7 cellular contexts compared by ENCODE assay signal in genomic region chr6:86057293-86057980, GRCh38.
DNase-seq lines count a peak whose midpoint lies in the region; ATAC-seq and TF ChIP-seq lines count a peak whose summit lies in the region.
"Not testable (repeated sequence)": the region's sequence is repeated elsewhere in the genome, so short reads cannot be mapped to it uniquely, and the experiment has no call there.

No MANE protein-coding gene starts in this region.

- H3K27ac Mint-ChIP-seq in WTC11, result peak overlapping the region; percentile 64
- not testable (repeated sequence) for H3K27ac Mint-ChIP-seq in nephron progenitor cell

- POLR2A ChIA-PET in WTC11 (lab: Charles Lee), result not testable (repeated sequence)

- not testable (repeated sequence) for TF ChIP-seq CTCF in WTC11 (IDR thresholded peaks at IDR 0.05); nephron progenitor cell (IDR thresholded peaks at IDR 0.05)

- H3K4me1 Mint-ChIP-seq in WTC11, result peaks cover 19% of the 10 kb centered on the region
- not testable (repeated sequence) for H3K4me1 Mint-ChIP-seq in nephron progenitor cell

- H3K36me3 ChIP-seq in HUES48 (ENCODE audit: control insufficient read depth, insufficient read depth, low read length); iPS-18a (ENCODE audit: control insufficient read depth, low read depth, low read length): not testable (repeated sequence)

- H3K36me3 Mint-ChIP-seq in WTC11, result peaks cover 11% of the 10 kb centered on the region
- not testable (repeated sequence) for H3K36me3 Mint-ChIP-seq in nephron progenitor cell (ENCODE audit: low read depth)

- not testable (repeated sequence) for H3K27ac ChIP-seq in HUES48 (ENCODE audit: low read depth, low read length); iPS-18a (ENCODE audit: low read length)

- H3K4me3 ChIP-seq in HUES48 (ENCODE audit: low read depth, low read length), result peak overlapping the region; percentile 29
- peak overlapping the region; percentile 37 for H3K4me3 ChIP-seq in iPS-18a (ENCODE audit: low read length)

- DNase-seq in DMS53 treated with DMSO at 0.1 percent for 48 hours (lab: John Stamatoyannopoulos, UW; ENCODE audit: unreplicated experiment) (peak; percentile 52), NCI-H2171 (lab: John Stamatoyannopoulos, UW) (peak; percentile 25), NCI-H774 (lab: John Stamatoyannopoulos, UW) (peak; percentile 32), WTC11 (ENCODE audit: low spot score) (peak; percentile 72), nephron progenitor cell (peak; percentile 27)

- H3K9me3 Mint-ChIP-seq in WTC11 (peaks cover 18% of the 10 kb centered on the region), nephron progenitor cell (peaks cover 62% of the 10 kb centered on the region)

- not testable (repeated sequence) for H3K9ac ChIP-seq in HUES48 (ENCODE audit: low read depth, low read length)
- peak overlapping the region; percentile 13 for H3K9ac ChIP-seq in iPS-18a (ENCODE audit: low read length)

- H3K4me3 Mint-ChIP-seq in WTC11, result peak overlapping the region; percentile 62
- H3K4me3 Mint-ChIP-seq in nephron progenitor cell, result not testable (repeated sequence)

- not testable (repeated sequence) for H3K9me3 ChIP-seq in HUES48 (ENCODE audit: control insufficient read depth, insufficient read depth, low read length); iPS-18a (ENCODE audit: control insufficient read depth, low read depth, low read length)

- H3K27me3 Mint-ChIP-seq in WTC11 (ENCODE audit: low read depth); nephron progenitor cell (ENCODE audit: low read depth, poor library complexity): not testable (repeated sequence)

- not testable (repeated sequence) for ATAC-seq in WTC11

- not testable (repeated sequence) for H3K4me1 ChIP-seq in HUES48 (ENCODE audit: control insufficient read depth, insufficient read depth, low read length); iPS-18a (ENCODE audit: control insufficient read depth, low read depth, low read length)

- CTCF ChIA-PET in WTC11 (lab: Charles Lee), result interaction anchor here (1.6 kb wide), 1 partner anchor 134 kb away, joined by 3 read pairs; no protein-coding TSS in a partner anchor

- not testable (repeated sequence) for H3K27me3 ChIP-seq in HUES48 (ENCODE audit: control insufficient read depth, insufficient read depth, low read length); iPS-18a (ENCODE audit: control insufficient read depth, insufficient read depth, low read length)
